In genomic region chr13:34103854-34104253, GRCh38 we compare ENCODE assay signal across 18 cellular contexts.
DNase-seq lines count a peak whose midpoint lies in the region; ATAC-seq and TF ChIP-seq lines count a peak whose summit lies in the region.
"Had no signal": no experiment of that assay in that cellular context is flagged by ENCODE, and none has a peak within 500 bp of the region (broad histone marks: within the 10 kb centered on the region; RNA-seq: fewer than 3 reads in every experiment).

No MANE protein-coding gene starts in this region.

- peaks cover 11% of the 10 kb centered on the region for H3K4me1 Mint-ChIP-seq in mesothelial cell of epicardium
- H3K4me1 Mint-ChIP-seq: CD14-positive monocyte; CD4-positive, alpha-beta memory T cell; GM23338 had no signal

- no peak overlapping the region for H3K4me3 Mint-ChIP-seq in mesothelial cell of epicardium
- H3K4me3 Mint-ChIP-seq: CD14-positive monocyte; CD4-positive, alpha-beta memory T cell; GM23338 had no signal

- no peaks in the 10 kb centered on the region for H3K27me3 ChIP-seq in upper lobe of right lung
- H3K27me3 ChIP-seq: BLaER1 had no signal

- no peak overlapping the region for H3K4me3 ChIP-seq in upper lobe of right lung
- H3K4me3 ChIP-seq: A549, BLaER1, GM23338 had no signal

- intact Hi-C loops in upper lobe of right lung (cut with DNase I), result no loop called here

- H3K27me3 Mint-ChIP-seq in mesothelial cell of epicardium (ENCODE audit: low read depth), result no peaks in the 10 kb centered on the region
- H3K27me3 Mint-ChIP-seq: CD4-positive, alpha-beta memory T cell had no signal

- H3K27ac ChIP-seq in upper lobe of right lung, result no peak overlapping the region
- H3K27ac ChIP-seq: 22Rv1, BLaER1 had no signal

- no peaks in the 10 kb centered on the region for H3K36me3 ChIP-seq in upper lobe of right lung
- H3K36me3 ChIP-seq: BLaER1 had no signal

- H3K9me3 ChIP-seq in upper lobe of right lung, result peaks cover 2% of the 10 kb centered on the region
- H3K9me3 ChIP-seq: A549, BLaER1 had no signal

- H3K9me3 Mint-ChIP-seq in mesothelial cell of epicardium, result peaks cover 15% of the 10 kb centered on the region
- H3K9me3 Mint-ChIP-seq: GM23338 had no signal

- DNase-seq in amniotic epithelial cell (ENCODE audit: low read depth), result peak; percentile 11
- no peak for DNase-seq in left lobe of liver (ENCODE audit: low spot score)
- DNase-seq in mesothelial cell of epicardium (ENCODE audit: low spot score in 2 of 2, unreplicated experiment in 2 of 2), result no peak
- no peak for DNase-seq in upper lobe of right lung
- no peak for DNase-seq in pons (ENCODE audit: low spot score)
- DNase-seq in Ammon's horn (ENCODE audit: low spot score), result no peak
- no peak for DNase-seq in OCI-M2 (lab: John Stamatoyannopoulos, UW; ENCODE audit: unreplicated experiment)
- DNase-seq: AML-193; Calu3; CD4-positive, alpha-beta memory T cell; DMS79 treated with DMSO at 0.1 percent for 48 hours; GF-D8; HCEC 1CT had no signal

- TF ChIP-seq CTCF in mesothelial cell of epicardium (IDR thresholded peaks at IDR 0.05; ENCODE audit: unreplicated experiment) (no peak), upper lobe of right lung (IDR thresholded peaks at IDR 0.05) (no peak)

- peak overlapping the region; percentile 13 for H3K27ac Mint-ChIP-seq in mesothelial cell of epicardium
- H3K27ac Mint-ChIP-seq: CD14-positive monocyte; CD4-positive, alpha-beta memory T cell; GM23338 had no signal

- H3K36me3 Mint-ChIP-seq in mesothelial cell of epicardium, result no peaks in the 10 kb centered on the region
- H3K36me3 Mint-ChIP-seq: CD14-positive monocyte; CD4-positive, alpha-beta memory T cell had no signal

- H3K4me1 ChIP-seq in upper lobe of right lung, result no peaks in the 10 kb centered on the region
- H3K4me1 ChIP-seq: BLaER1 had no signal

- peak; percentile 29 for ATAC-seq in left lobe of liver
- peak; percentile 57 for ATAC-seq in upper lobe of right lung
- ATAC-seq: A549, GM23338 had no signal
